In genomic region chr14:93538411-93538810, GRCh38 we compare ENCODE assay signal across 16 cellular contexts.
DNase-seq lines count a peak whose midpoint lies in the region; TF ChIP-seq lines count a peak whose summit lies in the region.
"Had no signal": no experiment of that assay in that cellular context is flagged by ENCODE, and none has a peak within 500 bp of the region (broad histone marks: within the 10 kb centered on the region; RNA-seq: fewer than 3 reads in every experiment).

No MANE protein-coding gene starts in this region.

- no peaks in the 10 kb centered on the region for H3F3A ChIP-seq in neural progenitor cell (ENCODE audit: low read depth)

- TF ChIP-seq CTCF in choroid plexus epithelial cell (conservative IDR thresholded peaks at IDR 0.05; ENCODE audit: low read depth, low read length) = no peak
- TF ChIP-seq CTCF in neural progenitor cell (IDR thresholded peaks at IDR 0.05) = no peak

- H3K27me3 ChIP-seq in neural progenitor cell = no peaks in the 10 kb centered on the region
- H3K27me3 ChIP-seq: right atrium auricular region had no signal

- no peaks in the 10 kb centered on the region for H3K4me1 ChIP-seq in neural progenitor cell
- H3K4me1 ChIP-seq: right atrium auricular region had no signal

- H3K9me3 Mint-ChIP-seq in neural progenitor cell = no peaks in the 10 kb centered on the region
- H3K9me3 Mint-ChIP-seq: activated naive CD4-positive, alpha-beta T cell treated with anti-CD3 and anti-CD28 coated beads, Interleukin-2, amount 10 ng/mL, durations not matched to agents 7 days and 5 days; effector memory CD8-positive, alpha-beta T cell had no signal

- peak; percentile 20 for DNase-seq in activated CD4-positive, alpha-beta T cell treated with anti-CD3 and anti-CD28 coated beads for 48 hours
- no peak for DNase-seq in activated CD4-positive, alpha-beta T cell treated with anti-CD3 and anti-CD28 coated beads for 4 hours
- DNase-seq in NCI-H2227 (lab: John Stamatoyannopoulos, UW; ENCODE audit: unreplicated experiment) = peak; percentile 49
- DNase-seq in choroid plexus epithelial cell (ENCODE audit: low read depth) = peak; percentile 2
- peak; percentile 21 for DNase-seq in neural progenitor cell (ENCODE audit: low spot score)
- no peak for DNase-seq in T-helper 9 cell
- no peak for DNase-seq in EL
- no peak for DNase-seq in HuH-7.5 (ENCODE audit: low spot score)
- DNase-seq: activated naive CD4-positive, alpha-beta T cell treated with anti-CD3 and anti-CD28 coated beads, Interleukin-2, amount 10 ng/mL, durations not matched to agents 7 days and 5 days; effector memory CD8-positive, alpha-beta T cell; kidney glomerular epithelial cell; NCI-H1417 treated with DMSO at 0.1 percent for 48 hours; NCI-H774; SHP77 treated with DMSO at 0.1 percent for 48 hours; trophoblast cell had no signal

- H3K27ac Mint-ChIP-seq in neural progenitor cell = no peak overlapping the region
- H3K27ac Mint-ChIP-seq: activated naive CD4-positive, alpha-beta T cell treated with anti-CD3 and anti-CD28 coated beads, Interleukin-2, amount 10 ng/mL, durations not matched to agents 7 days and 5 days; effector memory CD8-positive, alpha-beta T cell had no signal

- no peak overlapping the region for H3K9ac ChIP-seq in neural progenitor cell

- no peaks in the 10 kb centered on the region for H3K4me1 Mint-ChIP-seq in neural progenitor cell
- H3K4me1 Mint-ChIP-seq: activated naive CD4-positive, alpha-beta T cell treated with anti-CD3 and anti-CD28 coated beads, Interleukin-2, amount 10 ng/mL, durations not matched to agents 7 days and 5 days had no signal

- no peak overlapping the region for H3K4me3 Mint-ChIP-seq in neural progenitor cell
- H3K4me3 Mint-ChIP-seq: activated naive CD4-positive, alpha-beta T cell treated with anti-CD3 and anti-CD28 coated beads, Interleukin-2, amount 10 ng/mL, durations not matched to agents 7 days and 5 days; effector memory CD8-positive, alpha-beta T cell had no signal

- H2AFZ ChIP-seq in neural progenitor cell (replicated peaks) = no peak overlapping the region

- no peaks in the 10 kb centered on the region for H3K79me2 ChIP-seq in neural progenitor cell (ENCODE audit: low read depth)

- H3K4me3 ChIP-seq in choroid plexus epithelial cell (ENCODE audit: low read depth, low read length) = no peak overlapping the region
- no peak overlapping the region for H3K4me3 ChIP-seq in neural progenitor cell
- H3K4me3 ChIP-seq: right atrium auricular region had no signal

- no peak overlapping the region for H3K4me2 ChIP-seq in neural progenitor cell

- H3K9me3 ChIP-seq in neural progenitor cell (ENCODE audit: low read depth) = no peaks in the 10 kb centered on the region
- H3K9me3 ChIP-seq: right atrium auricular region had no signal

- no peaks in the 10 kb centered on the region for H3K27me3 Mint-ChIP-seq in neural progenitor cell (ENCODE audit: insufficient read depth, low read depth)

- no peaks in the 10 kb centered on the region for H3K36me3 Mint-ChIP-seq in neural progenitor cell
- H3K36me3 Mint-ChIP-seq: activated naive CD4-positive, alpha-beta T cell treated with anti-CD3 and anti-CD28 coated beads, Interleukin-2, amount 10 ng/mL, durations not matched to agents 7 days and 5 days had no signal

- H4K20me1 ChIP-seq in neural progenitor cell (ENCODE audit: low read depth) = no peaks in the 10 kb centered on the region

- H3K27ac ChIP-seq in neural progenitor cell = no peak overlapping the region
- H3K27ac ChIP-seq: right atrium auricular region had no signal

- no peaks in the 10 kb centered on the region for H3K36me3 ChIP-seq in neural progenitor cell
- H3K36me3 ChIP-seq: right atrium auricular region had no signal

Comparison
In these comparisons a context has a peak if more than half of its experiments do, and no peak if none do; other contexts are left out.
1. DNase-seq: peak in activated CD4-positive, alpha-beta T cell treated with anti-CD3 and anti-CD28 coated beads for 48 hours (single experiment), NCI-H2227 (single experiment), choroid plexus epithelial cell (single experiment) and neural progenitor cell (single experiment); none in activated CD4-positive, alpha-beta T cell treated with anti-CD3 and anti-CD28 coated beads for 4 hours (0 of 2), T-helper 9 cell (single experiment), EL (single experiment) and HuH-7.5 (single experiment).